ENCODE assay signal across 23 cellular contexts in the genomic region with DNA sequence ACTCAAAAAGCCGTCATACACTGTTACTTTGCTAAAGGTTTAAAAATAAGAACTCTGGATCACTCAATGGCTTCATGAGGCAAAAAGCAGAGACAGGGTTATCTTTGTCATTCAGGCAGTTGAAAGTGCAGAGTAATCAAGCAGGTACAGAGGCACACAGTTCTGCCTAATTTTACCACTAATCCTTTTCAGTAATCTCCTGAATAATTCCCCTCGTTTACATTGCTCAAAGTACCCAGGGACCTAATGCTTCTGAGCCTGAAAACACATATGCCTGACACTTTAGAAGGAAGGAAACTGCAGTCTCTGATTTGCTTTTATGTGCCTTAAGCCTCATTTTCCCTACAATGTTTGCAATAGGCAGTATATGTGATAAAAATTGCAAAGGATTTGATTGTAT.
"Had no signal": no experiment of that assay in that cellular context is flagged by ENCODE, and none has a peak within 500 bp of the region (broad histone marks: within the 10 kb centered on the region; RNA-seq: fewer than 3 reads in every experiment).

No MANE protein-coding gene starts in this region.

- H3K27ac ChIP-seq: foreskin keratinocyte, left lung, lower lobe of right lung, pancreas, right lobe of liver, spleen, tibial artery, upper lobe of left lung, vagina had no signal

- H3K4me1 ChIP-seq: foreskin keratinocyte, left lung, lower lobe of right lung, pancreas, right lobe of liver, spleen, tibial artery, upper lobe of left lung, vagina had no signal

- H3K9me3 ChIP-seq: lower lobe of right lung, pancreas, right lobe of liver, tibial artery, upper lobe of left lung, vagina had no signal

- DNase-seq: effector memory CD8-positive, alpha-beta T cell; foreskin keratinocyte; immature natural killer cell; left lung; lower lobe of right lung; midbrain; occipital lobe; pancreas; right lobe of liver; spleen; stimulated activated CD4-positive, alpha-beta T cell treated with anti-CD3 and anti-CD28 coated beads, Interleukin-15, amount 100 ng/mL, for 24 hours; stimulated activated CD4-positive, alpha-beta T cell treated with anti-CD3 and anti-CD28 coated beads, Interleukin-1b, Interleukin-23, amount 100 ng/mL, for 48 hours; stimulated activated CD4-positive, alpha-beta T cell treated with anti-CD3 and anti-CD28 coated beads, Interleukin-4, amount 100 ng/mL, for 24 hours; tibial artery; upper lobe of left lung had no signal

- H3K4me3 Mint-ChIP-seq: dendritic cell treated with granulocyte-macrophage colony-stimulating factor and Interleukin-4, amounts not matched to agents 40 ng/mL and 50 ng/mL, for 4 days; effector memory CD8-positive, alpha-beta T cell; immature natural killer cell; memory B cell; natural killer cell treated with Interleukin-12 subunit alpha and Interleukin-12 subunit beta and Interleukin-15 and Interleukin-18, amount 100 ng/mL, for 72 hours; stimulated activated memory B cell treated with anti-CD40 and anti-IgM and Interleukin-4, amounts not matched to agents 10 μg/mL and 1 μg/mL and 100 μg/mL, for 72 hours; stimulated activated naive CD8-positive, alpha-beta T cell treated with anti-CD3 and anti-CD28 coated beads, Interleukin-15, Interleukin-2, amounts not matched to agents 100 ng/mL and 50 ng/mL, for 24 hours had no signal

- H3K9me3 Mint-ChIP-seq: natural killer cell treated with Interleukin-12 subunit alpha and Interleukin-12 subunit beta and Interleukin-15 and Interleukin-18, amount 100 ng/mL, for 72 hours; stimulated activated memory B cell treated with anti-CD40 and anti-IgM and Interleukin-4, amounts not matched to agents 10 μg/mL and 1 μg/mL and 100 μg/mL, for 72 hours; stimulated activated naive CD8-positive, alpha-beta T cell treated with anti-CD3 and anti-CD28 coated beads, Interleukin-15, Interleukin-2, amounts not matched to agents 100 ng/mL and 50 ng/mL, for 24 hours had no signal

- FAIRE-seq: keratinocyte, pancreas had no signal

- H3K4me1 Mint-ChIP-seq: immature natural killer cell; memory B cell; stimulated activated memory B cell treated with anti-CD40 and anti-IgM and Interleukin-4, amounts not matched to agents 10 μg/mL and 1 μg/mL and 100 μg/mL, for 72 hours had no signal

- H3K27me3 Mint-ChIP-seq: dendritic cell treated with granulocyte-macrophage colony-stimulating factor and Interleukin-4, amounts not matched to agents 40 ng/mL and 50 ng/mL, for 4 days; effector memory CD8-positive, alpha-beta T cell; memory B cell; natural killer cell treated with Interleukin-12 subunit alpha and Interleukin-12 subunit beta and Interleukin-15 and Interleukin-18, amount 100 ng/mL, for 72 hours; progenitor cell of endocrine pancreas; stimulated activated memory B cell treated with anti-CD40 and anti-IgM and Interleukin-4, amounts not matched to agents 10 μg/mL and 1 μg/mL and 100 μg/mL, for 72 hours; stimulated activated naive CD8-positive, alpha-beta T cell treated with anti-CD3 and anti-CD28 coated beads, Interleukin-15, Interleukin-2, amounts not matched to agents 100 ng/mL and 50 ng/mL, for 24 hours had no signal

- H3K27me3 ChIP-seq: foreskin keratinocyte, left lung, pancreas, right lobe of liver, spleen, tibial artery, upper lobe of left lung, vagina had no signal

- H3K36me3 Mint-ChIP-seq: memory B cell; stimulated activated memory B cell treated with anti-CD40 and anti-IgM and Interleukin-4, amounts not matched to agents 10 μg/mL and 1 μg/mL and 100 μg/mL, for 72 hours had no signal

- H3K27ac Mint-ChIP-seq: dendritic cell treated with granulocyte-macrophage colony-stimulating factor and Interleukin-4, amounts not matched to agents 40 ng/mL and 50 ng/mL, for 4 days; effector memory CD8-positive, alpha-beta T cell; immature natural killer cell; memory B cell; natural killer cell treated with Interleukin-12 subunit alpha and Interleukin-12 subunit beta and Interleukin-15 and Interleukin-18, amount 100 ng/mL, for 72 hours; progenitor cell of endocrine pancreas; stimulated activated memory B cell treated with anti-CD40 and anti-IgM and Interleukin-4, amounts not matched to agents 10 μg/mL and 1 μg/mL and 100 μg/mL, for 72 hours; stimulated activated naive CD8-positive, alpha-beta T cell treated with anti-CD3 and anti-CD28 coated beads, Interleukin-15, Interleukin-2, amounts not matched to agents 100 ng/mL and 50 ng/mL, for 24 hours had no signal

- H3K4me3 ChIP-seq: left lung, lower lobe of right lung, pancreas, right lobe of liver, spleen, tibial artery, upper lobe of left lung, vagina had no signal

- H3K36me3 ChIP-seq: left lung, lower lobe of right lung, pancreas, right lobe of liver, spleen, tibial artery, upper lobe of left lung, vagina had no signal

- ATAC-seq: effector memory CD8-positive, alpha-beta T cell; foreskin keratinocyte; left lung; lower lobe of right lung; natural killer cell treated with Interleukin-12 subunit alpha and Interleukin-12 subunit beta and Interleukin-15 and Interleukin-18, amount 100 ng/mL, for 72 hours; pancreas; right lobe of liver; stimulated activated memory B cell treated with anti-CD40 and anti-IgM and Interleukin-4, amounts not matched to agents 10 μg/mL and 1 μg/mL and 100 μg/mL, for 72 hours had no signal
